In the genomic region with DNA sequence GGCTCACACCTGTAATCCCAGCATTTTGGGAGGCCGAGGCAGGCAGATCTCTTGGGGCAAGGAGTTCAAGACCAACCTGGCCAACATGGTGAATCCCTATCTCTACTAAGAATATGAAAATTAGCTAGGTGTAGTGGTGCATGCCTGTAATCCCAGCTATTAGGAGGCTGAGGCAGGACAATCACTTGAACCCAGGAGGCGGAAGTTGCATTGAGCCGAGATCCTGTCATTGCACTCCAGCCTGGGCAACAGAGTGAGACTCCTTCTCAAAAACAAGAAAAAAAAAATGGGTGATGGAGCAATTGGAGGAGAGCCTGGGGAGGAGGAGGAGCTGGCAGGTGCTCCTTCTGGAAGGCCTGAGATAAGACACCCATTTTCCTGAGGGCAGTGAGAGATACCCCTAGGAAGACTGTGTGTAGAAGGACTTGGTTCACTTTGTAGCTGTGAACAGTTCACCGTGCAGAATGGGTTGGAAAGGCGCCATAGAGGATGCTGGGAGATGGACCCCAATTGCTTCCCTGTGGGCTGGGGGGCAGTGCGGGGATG, we compare ENCODE assay signal across 2 cellular contexts.
TF ChIP-seq lines count a peak whose summit lies in the region.

No MANE protein-coding gene starts in this region.

TF ChIP-seq in HepG2, 621 proteins besides CTCF, POLR2A, EP300 and RAD21:
- TF ChIP-seq, protein P1, sequence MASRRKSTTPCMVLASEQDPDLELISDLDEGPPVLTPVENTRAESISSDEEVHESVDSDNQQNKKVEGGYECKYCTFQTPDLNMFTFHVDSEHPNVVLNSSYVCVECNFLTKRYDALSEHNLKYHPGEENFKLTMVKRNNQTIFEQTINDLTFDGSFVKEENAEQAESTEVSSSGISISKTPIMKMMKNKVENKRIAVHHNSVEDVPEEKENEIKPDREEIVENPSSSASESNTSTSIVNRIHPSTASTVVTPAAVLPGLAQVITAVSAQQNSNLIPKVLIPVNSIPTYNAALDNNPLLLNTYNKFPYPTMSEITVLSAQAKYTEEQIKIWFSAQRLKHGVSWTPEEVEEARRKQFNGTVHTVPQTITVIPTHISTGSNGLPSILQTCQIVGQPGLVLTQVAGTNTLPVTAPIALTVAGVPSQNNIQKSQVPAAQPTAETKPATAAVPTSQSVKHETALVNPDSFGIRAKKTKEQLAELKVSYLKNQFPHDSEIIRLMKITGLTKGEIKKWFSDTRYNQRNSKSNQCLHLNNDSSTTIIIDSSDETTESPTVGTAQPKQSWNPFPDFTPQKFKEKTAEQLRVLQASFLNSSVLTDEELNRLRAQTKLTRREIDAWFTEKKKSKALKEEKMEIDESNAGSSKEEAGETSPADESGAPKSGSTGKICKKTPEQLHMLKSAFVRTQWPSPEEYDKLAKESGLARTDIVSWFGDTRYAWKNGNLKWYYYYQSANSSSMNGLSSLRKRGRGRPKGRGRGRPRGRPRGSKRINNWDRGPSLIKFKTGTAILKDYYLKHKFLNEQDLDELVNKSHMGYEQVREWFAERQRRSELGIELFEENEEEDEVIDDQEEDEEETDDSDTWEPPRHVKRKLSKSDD (CRISPR knock-in tag; IDR thresholded peaks at IDR 0.05; ENCODE audit: low read depth), result no peak
- TF ChIP-seq ELF1 (CRISPR knock-in tag; IDR thresholded peaks at IDR 0.05), result 0 out of 2 replicates have a peak, but pooled peaks have one; percentile 13
- peak; percentile 71; the same call in 1 of the 2 replicates for TF ChIP-seq ZNF263 (CRISPR knock-in tag; IDR thresholded peaks at IDR 0.05)
- no peak for TF ChIP-seq REL (CRISPR knock-in tag; conservative IDR thresholded peaks at IDR 0.05)
- TF ChIP-seq ZNF337 (CRISPR knock-in tag; IDR thresholded peaks at IDR 0.05; ENCODE audit: borderline replicate concordance, low read depth), result no peak
- no peak for TF ChIP-seq ZNF282 (IDR thresholded peaks at IDR 0.05; ENCODE audit: partially characterized antibody)
- TF ChIP-seq ZNF121 (CRISPR knock-in tag; IDR thresholded peaks at IDR 0.05), result peak; percentile 63

TF ChIP-seq in HEK293T, 16 proteins besides CTCF, POLR2A, EP300 and RAD21:
- TF ChIP-seq BHLHE40 (IDR thresholded peaks at IDR 0.05; ENCODE audit: borderline replicate concordance) (no peak), TARDBP (IDR thresholded peaks at IDR 0.05) (no peak), ELF4 (IDR thresholded peaks at IDR 0.05) (no peak), FOXK2 (IDR thresholded peaks at IDR 0.05) (no peak), SUZ12 (IDR thresholded peaks at IDR 0.05) (no peak), ARNT (IDR thresholded peaks at IDR 0.05) (no peak), ZNF384 (IDR thresholded peaks at IDR 0.05) (no peak), CTBP1 (IDR thresholded peaks at IDR 0.05; ENCODE audit: borderline replicate concordance) (no peak)
